9 cellular contexts compared by ENCODE assay signal in genomic region chr18:58650830-58651229, GRCh38. TPM values are rescaled to one million over a fixed set of nuclear protein-coding genes. Genes with fewer than 3 reads are reported as not detected.
A peak's percentile ranks its signal among the peaks of the same experiment; 100 is the strongest.
DNase-seq lines count a peak whose midpoint lies in the region; ATAC-seq, FAIRE-seq and TF ChIP-seq lines count a peak whose summit lies in the region.
"Not testable (repeated sequence)": the region's sequence is repeated elsewhere in the genome, so short reads cannot be mapped to it uniquely, and the experiment has no call there.
"Had no signal": no experiment of that assay in that cellular context is flagged by ENCODE, and none has a peak within 500 bp of the region (broad histone marks: within the 10 kb centered on the region; RNA-seq: fewer than 3 reads in every experiment).

No MANE protein-coding gene starts in this region.

- not testable (repeated sequence) for DNase-seq in CD4-positive, alpha-beta memory T cell; GM18507 (ENCODE audit: extremely low spot score, insufficient read length, low read depth); activated B cell treated with CpG ODN at 0.5 μM for 24 hours; activated T-helper 1 cell treated with anti-CD3 and anti-CD28 coated beads, Interleukin-12 subunit alpha, Interleukin-12 subunit beta, Interleukin-2, Interleukin-4 antibody, amounts not matched to agents 30 ng/mL and 10 ng/mL and 1 ng/mL, durations not matched to agents 14 hours and 24 hours and 36 hours (ENCODE audit: low spot score); activated naive CD8-positive, alpha-beta T cell treated with anti-CD3 and anti-CD28 coated beads, Interleukin-2, amount 10 ng/mL, durations not matched to agents 7 days and 5 days; naive thymus-derived CD8-positive, alpha-beta T cell; stimulated activated naive CD8-positive, alpha-beta T cell treated with anti-CD3 and anti-CD28 coated beads, Interleukin-15, amount 100 ng/mL, for 72 hours

- CTCF ChIA-PET in CD4-positive, alpha-beta memory T cell (lab: Charles Lee; ENCODE audit: partially characterized antibody): interaction anchor here (1.0 kb wide), 1 partner anchor 122 kb away, joined by 4 read pairs; no protein-coding TSS in a partner anchor
- CTCF ChIA-PET in activated B cell treated with CpG ODN at 0.5 μM for 24 hours (lab: Charles Lee): interaction anchor here (1.0 kb wide), 1 partner anchor 20 kb away, joined by 3 read pairs; the partner anchor contains the start of gene MALT1

- H3K4me3 Mint-ChIP-seq in CD4-positive, alpha-beta memory T cell: peak overlapping the region in 6 of 8 donors; percentile 17 to 78 (median 66)
- peak overlapping the region; percentile 24 for H3K4me3 Mint-ChIP-seq in activated B cell treated with CpG ODN at 0.5 μM for 24 hours
- peak overlapping the region; percentile 6 for H3K4me3 Mint-ChIP-seq in activated T-helper 1 cell treated with anti-CD3 and anti-CD28 coated beads, Interleukin-12 subunit alpha, Interleukin-12 subunit beta, Interleukin-2, Interleukin-4 antibody, amounts not matched to agents 30 ng/mL and 10 ng/mL and 1 ng/mL, durations not matched to agents 14 hours and 24 hours and 36 hours
- H3K4me3 Mint-ChIP-seq in activated naive CD8-positive, alpha-beta T cell treated with anti-CD3 and anti-CD28 coated beads, Interleukin-2, amount 10 ng/mL, durations not matched to agents 7 days and 5 days: peak overlapping the region; percentile 32
- H3K4me3 Mint-ChIP-seq in naive thymus-derived CD8-positive, alpha-beta T cell: peak overlapping the region in 6 of 10 donors; percentile 4 to 61 (median 22)
- H3K4me3 Mint-ChIP-seq in stimulated activated naive CD8-positive, alpha-beta T cell treated with anti-CD3 and anti-CD28 coated beads, Interleukin-15, amount 100 ng/mL, for 72 hours: peak overlapping the region; percentile 14 to 53

- peak overlapping the region; percentile 9 to 85 (median 74) for H3K27ac Mint-ChIP-seq in CD4-positive, alpha-beta memory T cell
- H3K27ac Mint-ChIP-seq in activated B cell treated with CpG ODN at 0.5 μM for 24 hours: peak overlapping the region; percentile 74
- H3K27ac Mint-ChIP-seq in activated T-helper 1 cell treated with anti-CD3 and anti-CD28 coated beads, Interleukin-12 subunit alpha, Interleukin-12 subunit beta, Interleukin-2, Interleukin-4 antibody, amounts not matched to agents 30 ng/mL and 10 ng/mL and 1 ng/mL, durations not matched to agents 14 hours and 24 hours and 36 hours; stimulated activated naive CD8-positive, alpha-beta T cell treated with anti-CD3 and anti-CD28 coated beads, Interleukin-15, amount 100 ng/mL, for 72 hours: not testable (repeated sequence)
- peak overlapping the region; percentile 0 for H3K27ac Mint-ChIP-seq in activated naive CD8-positive, alpha-beta T cell treated with anti-CD3 and anti-CD28 coated beads, Interleukin-2, amount 10 ng/mL, durations not matched to agents 7 days and 5 days
- H3K27ac Mint-ChIP-seq in naive thymus-derived CD8-positive, alpha-beta T cell: peak overlapping the region in 4 of 10 donors; percentile 29 to 80 (median 70)

- not testable (repeated sequence) for TF ChIP-seq CTCF in OCI-LY3 (IDR thresholded peaks at IDR 0.05; ENCODE audit: low read depth, low read length); activated B cell treated with CpG ODN at 0.5 μM for 24 hours (IDR thresholded peaks at IDR 0.05)

- peaks cover 43 to 70% (median 58%) of the 10 kb centered on the region in 4 donors for H3K4me1 Mint-ChIP-seq in CD4-positive, alpha-beta memory T cell
- H3K4me1 Mint-ChIP-seq in activated B cell treated with CpG ODN at 0.5 μM for 24 hours: peaks cover 74% of the 10 kb centered on the region
- H3K4me1 Mint-ChIP-seq in activated T-helper 1 cell treated with anti-CD3 and anti-CD28 coated beads, Interleukin-12 subunit alpha, Interleukin-12 subunit beta, Interleukin-2, Interleukin-4 antibody, amounts not matched to agents 30 ng/mL and 10 ng/mL and 1 ng/mL, durations not matched to agents 14 hours and 24 hours and 36 hours (ENCODE audit: low read depth): peaks cover 65% of the 10 kb centered on the region
- peaks cover 32% of the 10 kb centered on the region for H3K4me1 Mint-ChIP-seq in activated naive CD8-positive, alpha-beta T cell treated with anti-CD3 and anti-CD28 coated beads, Interleukin-2, amount 10 ng/mL, durations not matched to agents 7 days and 5 days
- H3K4me1 Mint-ChIP-seq in naive thymus-derived CD8-positive, alpha-beta T cell: peaks cover 28 to 68% (median 56%) of the 10 kb centered on the region in 4 donors
- H3K4me1 Mint-ChIP-seq in stimulated activated naive CD8-positive, alpha-beta T cell treated with anti-CD3 and anti-CD28 coated beads, Interleukin-15, amount 100 ng/mL, for 72 hours: peaks cover 58% of the 10 kb centered on the region

- peaks cover 2 to 16% (median 10%) of the 10 kb centered on the region in 8 donors for H3K9me3 Mint-ChIP-seq in CD4-positive, alpha-beta memory T cell
- peaks cover 32% of the 10 kb centered on the region for H3K9me3 Mint-ChIP-seq in activated B cell treated with CpG ODN at 0.5 μM for 24 hours
- peaks cover 23% of the 10 kb centered on the region for H3K9me3 Mint-ChIP-seq in activated T-helper 1 cell treated with anti-CD3 and anti-CD28 coated beads, Interleukin-12 subunit alpha, Interleukin-12 subunit beta, Interleukin-2, Interleukin-4 antibody, amounts not matched to agents 30 ng/mL and 10 ng/mL and 1 ng/mL, durations not matched to agents 14 hours and 24 hours and 36 hours
- H3K9me3 Mint-ChIP-seq in activated naive CD8-positive, alpha-beta T cell treated with anti-CD3 and anti-CD28 coated beads, Interleukin-2, amount 10 ng/mL, durations not matched to agents 7 days and 5 days: not testable (repeated sequence)
- H3K9me3 Mint-ChIP-seq in naive thymus-derived CD8-positive, alpha-beta T cell: peaks cover 4 to 26% (median 14%) of the 10 kb centered on the region in 9 donors
- H3K9me3 Mint-ChIP-seq in stimulated activated naive CD8-positive, alpha-beta T cell treated with anti-CD3 and anti-CD28 coated beads, Interleukin-15, amount 100 ng/mL, for 72 hours: peaks cover 18% of the 10 kb centered on the region in 2 donors

- not testable (repeated sequence) for H3K36me3 ChIP-seq in CD4-positive, alpha-beta memory T cell (ENCODE audit: insufficient read depth, low read length)
- H3K36me3 ChIP-seq in OCI-LY3 (replicated peaks; ENCODE audit: low read depth, low read length): peaks cover 34% of the 10 kb centered on the region

- not testable (repeated sequence) for H3K79me2 ChIP-seq in OCI-LY3 (ENCODE audit: low read length)

- H3K27me3 ChIP-seq in CD4-positive, alpha-beta memory T cell (ENCODE audit: insufficient read depth, low read length); OCI-LY3 (ENCODE audit: low read depth, low read length): not testable (repeated sequence)

- H3K36me3 Mint-ChIP-seq in CD4-positive, alpha-beta memory T cell: peaks cover 0 to 12% of the 10 kb centered on the region in 2 donors
- peaks cover 12% of the 10 kb centered on the region for H3K36me3 Mint-ChIP-seq in activated B cell treated with CpG ODN at 0.5 μM for 24 hours (ENCODE audit: low read depth)
- peaks cover 21% of the 10 kb centered on the region for H3K36me3 Mint-ChIP-seq in activated T-helper 1 cell treated with anti-CD3 and anti-CD28 coated beads, Interleukin-12 subunit alpha, Interleukin-12 subunit beta, Interleukin-2, Interleukin-4 antibody, amounts not matched to agents 30 ng/mL and 10 ng/mL and 1 ng/mL, durations not matched to agents 14 hours and 24 hours and 36 hours (ENCODE audit: low read depth)
- H3K36me3 Mint-ChIP-seq in activated naive CD8-positive, alpha-beta T cell treated with anti-CD3 and anti-CD28 coated beads, Interleukin-2, amount 10 ng/mL, durations not matched to agents 7 days and 5 days: peaks cover 24% of the 10 kb centered on the region
- H3K36me3 Mint-ChIP-seq in naive thymus-derived CD8-positive, alpha-beta T cell: not testable (repeated sequence)

- ATAC-seq in activated B cell treated with CpG ODN at 0.5 μM for 24 hours (ENCODE audit: low read depth); activated naive CD8-positive, alpha-beta T cell treated with anti-CD3 and anti-CD28 coated beads, Interleukin-2, amount 10 ng/mL, durations not matched to agents 7 days and 5 days (ENCODE audit: low read depth); naive thymus-derived CD8-positive, alpha-beta T cell; stimulated activated naive CD8-positive, alpha-beta T cell treated with anti-CD3 and anti-CD28 coated beads, Interleukin-15, amount 100 ng/mL, for 72 hours: not testable (repeated sequence)

- not testable (repeated sequence) for H3K9ac ChIP-seq in OCI-LY3 (ENCODE audit: low read length)

- H3K4me2 ChIP-seq in OCI-LY3 (ENCODE audit: low read length): peak overlapping the region; percentile 78

- POLR2A ChIA-PET in CD4-positive, alpha-beta memory T cell (lab: Charles Lee; ENCODE audit: partially characterized antibody): interaction anchor here (0.8 to 2.1 kb wide), 2 partner anchors 10 to 21 kb away, joined by 3 to 13 read pairs; partner anchors contain the start of gene MALT1
- POLR2A ChIA-PET in activated B cell treated with CpG ODN at 0.5 μM for 24 hours (lab: Charles Lee): interaction anchor here (0.8 to 1.1 kb wide), 5 partner anchors 8 to 114 kb away, joined by 3 to 9 read pairs (median 4); partner anchors contain the start of gene MALT1
- POLR2A ChIA-PET in activated naive CD8-positive, alpha-beta T cell treated with anti-CD3 and anti-CD28 coated beads, Interleukin-2, amount 10 ng/mL, durations not matched to agents 7 days and 5 days (lab: Charles Lee): interaction anchor here (1.0 kb wide), 1 partner anchor 21 kb away, joined by 3 read pairs; no protein-coding TSS in a partner anchor
- POLR2A ChIA-PET in naive thymus-derived CD8-positive, alpha-beta T cell (lab: Charles Lee): interaction anchor here (0.9 to 1.4 kb wide), 2 partner anchors 8 to 20 kb away, joined by 4 to 6 read pairs; partner anchors contain the start of gene MALT1

- H3K27me3 Mint-ChIP-seq in CD4-positive, alpha-beta memory T cell; activated B cell treated with CpG ODN at 0.5 μM for 24 hours; activated T-helper 1 cell treated with anti-CD3 and anti-CD28 coated beads, Interleukin-12 subunit alpha, Interleukin-12 subunit beta, Interleukin-2, Interleukin-4 antibody, amounts not matched to agents 30 ng/mL and 10 ng/mL and 1 ng/mL, durations not matched to agents 14 hours and 24 hours and 36 hours (ENCODE audit: insufficient read depth); activated naive CD8-positive, alpha-beta T cell treated with anti-CD3 and anti-CD28 coated beads, Interleukin-2, amount 10 ng/mL, durations not matched to agents 7 days and 5 days; naive thymus-derived CD8-positive, alpha-beta T cell; stimulated activated naive CD8-positive, alpha-beta T cell treated with anti-CD3 and anti-CD28 coated beads, Interleukin-15, amount 100 ng/mL, for 72 hours: not testable (repeated sequence)

- H3K9me3 ChIP-seq in CD4-positive, alpha-beta memory T cell (ENCODE audit: control insufficient read depth in 1 of 2, low read length in 2 of 2): not testable (repeated sequence)
- H3K9me3 ChIP-seq in OCI-LY3 (ENCODE audit: insufficient read depth, low read length): peaks cover 47% of the 10 kb centered on the region

- peak overlapping the region; percentile 16 for H3K27ac ChIP-seq in CD4-positive, alpha-beta memory T cell (ENCODE audit: low read depth, low read length)
- H3K27ac ChIP-seq in OCI-LY3 (ENCODE audit: low read length): peak overlapping the region; percentile 77

- peak; percentile 31 for FAIRE-seq in GM18507 (lab: Jason Lieb, UNC)

- H4K20me1 ChIP-seq in OCI-LY3 (ENCODE audit: insufficient read depth, low read length): not testable (repeated sequence)

- not testable (repeated sequence) for H3K4me3 ChIP-seq in CD4-positive, alpha-beta memory T cell (ENCODE audit: low read length in 2 of 2)
- H3K4me3 ChIP-seq in OCI-LY3 (ENCODE audit: low read length): peak overlapping the region; percentile 42

- intact Hi-C loops in CD4-positive, alpha-beta memory T cell (cut with micrococcal nuclease): loop anchor here (2.0 kb wide), 1 partner anchor 20 kb away; the partner anchor contains the start of gene MALT1
- intact Hi-C loops in activated B cell treated with CpG ODN at 0.5 μM for 24 hours (cut with micrococcal nuclease): loop anchor here (1.0 to 10.0 kb wide), 3 partner anchors 7 to 816 kb away; no protein-coding TSS in a partner anchor
- intact Hi-C loops in activated T-helper 1 cell treated with anti-CD3 and anti-CD28 coated beads, Interleukin-12 subunit alpha, Interleukin-12 subunit beta, Interleukin-2, Interleukin-4 antibody, amounts not matched to agents 30 ng/mL and 10 ng/mL and 1 ng/mL, durations not matched to agents 14 hours and 24 hours and 36 hours (cut with micrococcal nuclease): loop anchor here (1.0 kb wide), 8 partner anchors 7 to 109 kb away; partner anchors contain the start of gene MALT1

- not testable (repeated sequence) for H2AFZ ChIP-seq in OCI-LY3 (ENCODE audit: low read depth, low read length)

- peaks cover 57% of the 10 kb centered on the region for H3K4me1 ChIP-seq in CD4-positive, alpha-beta memory T cell (ENCODE audit: insufficient read depth, low read length)
- H3K4me1 ChIP-seq in OCI-LY3 (ENCODE audit: low read length): peaks cover 48% of the 10 kb centered on the region

RNA-seq across cellular contexts. Expression of gene MALT1, which starts 20.4 kb away (rescaled TPM):
- 10 to 100 TPM; 90.4 to 96.7 TPM for total RNA-seq in CD4-positive, alpha-beta memory T cell
- 10 to 100 TPM; 60.3 to 64.4 TPM for polyA plus RNA-seq in CD4-positive, alpha-beta memory T cell
- total RNA-seq in activated B cell treated with CpG ODN at 0.5 μM for 24 hours: 61.6 and 75.6 TPM in 2 replicates
- total RNA-seq in activated T-helper 1 cell treated with anti-CD3 and anti-CD28 coated beads, Interleukin-12 subunit alpha, Interleukin-12 subunit beta, Interleukin-2, Interleukin-4 antibody, amounts not matched to agents 30 ng/mL and 10 ng/mL and 1 ng/mL, durations not matched to agents 14 hours and 24 hours and 36 hours: 32.4 and 34.1 TPM in 2 replicates
- total RNA-seq in activated naive CD8-positive, alpha-beta T cell treated with anti-CD3 and anti-CD28 coated beads, Interleukin-2, amount 10 ng/mL, durations not matched to agents 7 days and 5 days: 10 to 100 TPM; 68.6 to 71.6 TPM
- 10 to 100 TPM; 70.2 to 78.6 TPM for total RNA-seq in naive thymus-derived CD8-positive, alpha-beta T cell
- 10 to 100 TPM; 24.7 to 37.1 (median 27.3) TPM for polyA plus RNA-seq in naive thymus-derived CD8-positive, alpha-beta T cell

RNA-seq across cellular contexts. Expression of gene ALPK2, which starts 21.9 kb away (rescaled TPM):
- total RNA-seq in CD4-positive, alpha-beta memory T cell: 1 to 10 TPM; 1.5 to 1.9 TPM
- under 1 TPM in 1 of 2 donors, not detected in 1; 0.30 TPM for polyA plus RNA-seq in CD4-positive, alpha-beta memory T cell
- total RNA-seq in activated B cell treated with CpG ODN at 0.5 μM for 24 hours: 0.05 and 0.13 TPM in 2 replicates
- 0.16 and 0.47 TPM in 2 replicates for total RNA-seq in activated T-helper 1 cell treated with anti-CD3 and anti-CD28 coated beads, Interleukin-12 subunit alpha, Interleukin-12 subunit beta, Interleukin-2, Interleukin-4 antibody, amounts not matched to agents 30 ng/mL and 10 ng/mL and 1 ng/mL, durations not matched to agents 14 hours and 24 hours and 36 hours
- total RNA-seq in activated naive CD8-positive, alpha-beta T cell treated with anti-CD3 and anti-CD28 coated beads, Interleukin-2, amount 10 ng/mL, durations not matched to agents 7 days and 5 days: under 1 TPM; 0.30 to 0.91 TPM
- under 1 TPM in 1 of 2 experiments, not detected in 1; 0.05 TPM for total RNA-seq in naive thymus-derived CD8-positive, alpha-beta T cell
- not detected for polyA plus RNA-seq in naive thymus-derived CD8-positive, alpha-beta T cell
- total RNA-seq: SK-MEL-5 had no signal

Comparison
In these comparisons a context has a peak if more than half of its experiments do, and no peak if none do; other contexts are left out.
1. H3K4me3 Mint-ChIP-seq: peak in every context shown above with its lines; median percentile 66 in CD4-positive, alpha-beta memory T cell; 34 in stimulated activated naive CD8-positive, alpha-beta T cell treated with anti-CD3 and anti-CD28 coated beads, Interleukin-15, amount 100 ng/mL, for 72 hours; 32 in activated naive CD8-positive, alpha-beta T cell treated with anti-CD3 and anti-CD28 coated beads, Interleukin-2, amount 10 ng/mL, durations not matched to agents 7 days and 5 days; 24 in activated B cell treated with CpG ODN at 0.5 μM for 24 hours; 22 in naive thymus-derived CD8-positive, alpha-beta T cell; 6 in activated T-helper 1 cell treated with anti-CD3 and anti-CD28 coated beads, Interleukin-12 subunit alpha, Interleukin-12 subunit beta, Interleukin-2, Interleukin-4 antibody, amounts not matched to agents 30 ng/mL and 10 ng/mL and 1 ng/mL, durations not matched to agents 14 hours and 24 hours and 36 hours.